In the genomic region with DNA sequence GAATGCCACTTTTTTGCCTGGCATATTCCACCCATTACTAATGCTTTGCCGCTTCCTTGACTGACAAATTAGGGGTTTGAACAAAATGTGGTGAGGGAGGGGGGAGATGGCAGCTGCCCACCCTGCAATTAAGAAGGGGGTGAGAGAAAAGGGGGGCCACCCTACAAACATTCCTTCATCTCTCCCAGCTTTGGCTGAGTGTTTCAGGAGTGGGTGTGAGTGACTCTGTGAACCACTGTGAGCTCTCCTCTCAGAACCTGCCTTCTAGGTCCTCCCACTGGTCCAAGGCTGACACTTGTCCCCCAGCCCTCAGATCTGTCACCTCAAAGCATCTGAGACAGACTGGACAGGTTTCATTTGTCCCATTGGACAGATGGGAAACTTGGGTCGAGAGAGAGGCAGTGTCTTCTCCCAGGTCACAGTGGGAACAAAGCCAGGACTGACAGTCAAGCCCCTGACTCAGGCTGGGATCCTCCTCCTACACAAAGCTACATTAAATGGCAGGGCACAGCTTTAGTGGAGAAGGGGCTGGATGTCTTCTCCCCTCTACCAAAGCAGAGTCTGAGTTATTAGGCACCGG, we compare ENCODE assay signal across 18 cellular contexts.
"Had no signal": no experiment of that assay in that cellular context is flagged by ENCODE, and none has a peak within 500 bp of the region (broad histone marks: within the 10 kb centered on the region; RNA-seq: fewer than 3 reads in every experiment).

No MANE protein-coding gene starts in this region.

- H3K9ac ChIP-seq: SK-N-SH had no signal

- H3K4me2 ChIP-seq: SK-N-SH had no signal

- H3K4me3 ChIP-seq: MG63 had no signal

- H3K9me3 ChIP-seq: MG63, SK-N-SH had no signal

- DNase-seq: IMR-90, Karpas-422, KG1, MG63, NCI-H1092, NCI-H1105 treated with DMSO at 0.1 percent for 48 hours, NCI-H1417 treated with DMSO at 0.1 percent for 48 hours, NCI-H146, NCI-H1694 treated with DMSO at 0.1 percent for 48 hours, NCI-H1930, NCI-H2081, NCI-H2107, NCI-H524, NCI-H526 treated with DMSO at 0.1 percent for 48 hours, NCI-H774, RPMI8226, SHP77, SK-N-SH had no signal

- H3K36me3 ChIP-seq: MG63 had no signal

- H3K27me3 ChIP-seq: MG63 had no signal
